1 cellular context compared by ENCODE assay signal in the genomic region with DNA sequence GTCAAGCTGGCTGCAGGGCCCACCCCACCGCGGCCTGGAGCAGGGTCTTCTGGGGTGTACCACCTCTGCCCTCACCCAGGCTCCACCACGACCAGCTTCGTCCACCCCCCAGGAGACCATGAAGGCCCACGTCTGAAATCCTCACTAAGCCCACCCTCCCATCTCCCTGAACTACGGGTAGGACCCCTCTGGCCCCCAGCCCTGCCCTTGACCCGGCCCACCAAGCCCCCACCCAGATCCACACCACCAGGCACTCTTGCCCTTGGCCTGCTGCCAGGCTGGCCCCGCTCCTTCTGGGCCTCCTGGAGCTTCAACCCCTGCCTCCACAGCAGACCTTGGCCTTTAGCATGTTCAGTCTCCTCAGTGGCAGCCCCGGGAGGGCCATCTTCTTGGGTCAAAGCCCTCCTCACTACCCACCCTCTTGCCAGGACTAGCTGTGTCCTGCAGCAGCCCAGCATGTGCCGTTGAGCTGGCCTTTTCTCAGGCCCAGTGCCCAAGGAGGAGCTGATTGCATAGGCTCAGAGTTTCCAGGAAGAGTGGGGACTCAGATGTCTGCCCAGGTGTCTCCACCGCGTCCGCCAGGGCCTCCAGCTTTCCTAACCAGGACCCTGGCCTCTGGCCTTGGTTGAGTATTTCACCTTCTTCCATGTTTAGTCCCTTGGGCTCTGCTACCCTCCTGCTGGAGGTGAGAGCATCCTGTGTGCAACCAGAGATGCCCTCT.
TF ChIP-seq lines count a peak whose summit lies in the region.

No MANE protein-coding gene starts in this region.

TF ChIP-seq in H1, 55 proteins besides CTCF, POLR2A, EP300 and RAD21:
- no peak for TF ChIP-seq TAF7 (optimal IDR thresholded peaks at IDR 0.05; ENCODE audit: borderline replicate concordance, low read depth, low read length)
- no peak for TF ChIP-seq CEBPB (IDR thresholded peaks at IDR 0.05; ENCODE audit: low read depth, low read length)
- no peak for TF ChIP-seq USF2 (IDR thresholded peaks at IDR 0.05; ENCODE audit: low read length)
- TF ChIP-seq RNF2 (IDR thresholded peaks at IDR 0.05; ENCODE audit: borderline replicate concordance, low read depth, low read length, missing control alignments, poor library complexity, severe bottlenecking): no peak
- TF ChIP-seq SAP30 (IDR thresholded peaks at IDR 0.05; ENCODE audit: insufficient read depth, insufficient replicate concordance, low read length): no peak
- no peak for TF ChIP-seq GABPA (IDR thresholded peaks at IDR 0.05; ENCODE audit: borderline replicate concordance, insufficient read depth, low read length)
- TF ChIP-seq CREB1 (IDR thresholded peaks at IDR 0.05): no peak
